ENCODE assay signal across 20 cellular contexts in genomic region chr5:52604151-52604550, GRCh38.
"Had no signal": no experiment of that assay in that cellular context is flagged by ENCODE, and none has a peak within 500 bp of the region (broad histone marks: within the 10 kb centered on the region; RNA-seq: fewer than 3 reads in every experiment).

No MANE protein-coding gene starts in this region.

- H3K36me3 ChIP-seq: ovary, upper lobe of right lung had no signal

- DNase-seq: activated CD4-positive, alpha-beta T cell treated with anti-CD3 and anti-CD28 coated beads, Interleukin-2, amount 50 U/mL, for 48 hours; caudate nucleus; dorsolateral prefrontal cortex; head of caudate nucleus; kidney; left ventricle myocardium superior; naive thymus-derived CD4-positive, alpha-beta T cell; ovary; stimulated activated CD4-positive, alpha-beta T cell treated with anti-CD3 and anti-CD28 coated beads, Interleukin-4, amount 100 ng/mL, for 24 hours; testis; upper lobe of right lung had no signal

- H3K27ac ChIP-seq: dorsolateral prefrontal cortex, ovary, testis, upper lobe of right lung had no signal

- FAIRE-seq: endometrium, frontal cortex, kidney, TTC549 had no signal

- H3K9me3 Mint-ChIP-seq: activated T-helper 1 cell treated with anti-CD3 and anti-CD28 coated beads, Interleukin-12 subunit alpha, Interleukin-12 subunit beta, Interleukin-2, Interleukin-4 antibody, amounts not matched to agents 30 ng/mL and 10 ng/mL and 1 ng/mL, durations not matched to agents 14 hours and 24 hours and 36 hours; T-helper 2 cell treated with Interferon-gamma antibody and Interleukin-4, amounts not matched to agents 5 μg/mL and 100 μg/mL, for 36 hours had no signal

- H3K4me1 ChIP-seq: testis, upper lobe of right lung had no signal

- H3K27ac Mint-ChIP-seq: activated T-helper 1 cell treated with anti-CD3 and anti-CD28 coated beads, Interleukin-12 subunit alpha, Interleukin-12 subunit beta, Interleukin-2, Interleukin-4 antibody, amounts not matched to agents 30 ng/mL and 10 ng/mL and 1 ng/mL, durations not matched to agents 14 hours and 24 hours and 36 hours; brain; memory B cell; naive thymus-derived CD4-positive, alpha-beta T cell; stimulated activated effector memory CD8-positive, alpha-beta T cell treated with anti-CD3 and anti-CD28 coated beads, Interleukin-12 subunit alpha, Interleukin-12 subunit beta, amount 100 ng/mL, for 72 hours; T-helper 2 cell treated with Interferon-gamma antibody and Interleukin-4, amounts not matched to agents 5 μg/mL and 100 μg/mL, for 36 hours had no signal

- H3K27me3 ChIP-seq: ovary, testis, upper lobe of right lung had no signal

- H3K27me3 Mint-ChIP-seq: brain, memory B cell had no signal

- H3K4me3 ChIP-seq: dorsolateral prefrontal cortex, ovary, testis, upper lobe of right lung had no signal

- H3K4me1 Mint-ChIP-seq: memory B cell; naive thymus-derived CD4-positive, alpha-beta T cell; stimulated activated effector memory CD8-positive, alpha-beta T cell treated with anti-CD3 and anti-CD28 coated beads, Interleukin-12 subunit alpha, Interleukin-12 subunit beta, amount 100 ng/mL, for 72 hours had no signal

- H3K4me3 Mint-ChIP-seq: activated T-helper 1 cell treated with anti-CD3 and anti-CD28 coated beads, Interleukin-12 subunit alpha, Interleukin-12 subunit beta, Interleukin-2, Interleukin-4 antibody, amounts not matched to agents 30 ng/mL and 10 ng/mL and 1 ng/mL, durations not matched to agents 14 hours and 24 hours and 36 hours; brain; memory B cell; naive thymus-derived CD4-positive, alpha-beta T cell; stimulated activated effector memory CD8-positive, alpha-beta T cell treated with anti-CD3 and anti-CD28 coated beads, Interleukin-12 subunit alpha, Interleukin-12 subunit beta, amount 100 ng/mL, for 72 hours; T-helper 2 cell treated with Interferon-gamma antibody and Interleukin-4, amounts not matched to agents 5 μg/mL and 100 μg/mL, for 36 hours had no signal

- H3K9me3 ChIP-seq: ovary, testis, upper lobe of right lung had no signal

- ATAC-seq: left ventricle myocardium superior; naive thymus-derived CD4-positive, alpha-beta T cell; sciatic nerve; stimulated activated effector memory CD8-positive, alpha-beta T cell treated with anti-CD3 and anti-CD28 coated beads, Interleukin-12 subunit alpha, Interleukin-12 subunit beta, amount 100 ng/mL, for 72 hours; upper lobe of right lung had no signal

- H3K36me3 Mint-ChIP-seq: brain; memory B cell; naive thymus-derived CD4-positive, alpha-beta T cell; stimulated activated effector memory CD8-positive, alpha-beta T cell treated with anti-CD3 and anti-CD28 coated beads, Interleukin-12 subunit alpha, Interleukin-12 subunit beta, amount 100 ng/mL, for 72 hours had no signal
